ENCODE assay signal across 33 cellular contexts in genomic region chr10:58179238-58179637, GRCh38.
A peak's percentile ranks its signal among the peaks of the same experiment; 100 is the strongest.
DNase-seq lines count a peak whose midpoint lies in the region; ATAC-seq and TF ChIP-seq lines count a peak whose summit lies in the region.
"Had no signal": no experiment of that assay in that cellular context is flagged by ENCODE, and none has a peak within 500 bp of the region (broad histone marks: within the 10 kb centered on the region; RNA-seq: fewer than 3 reads in every experiment).

No MANE protein-coding gene starts in this region.

- ATAC-seq in HG02571 (IDR thresholded peaks at IDR 0.05; ENCODE audit: unreplicated experiment) = no peak
- no peak for ATAC-seq in GM18873 (IDR thresholded peaks at IDR 0.05; ENCODE audit: low FRiP score, unreplicated experiment)
- ATAC-seq: Panc1 had no signal

- H3K4me3 ChIP-seq in choroid plexus epithelial cell (ENCODE audit: low read depth, low read length) = no peak overlapping the region
- H3K4me3 ChIP-seq: esophagus squamous epithelium, smooth muscle cell, testis had no signal

- DNase-seq in H4 (ENCODE audit: low spot score) = peak; percentile 58
- DNase-seq in RKO (ENCODE audit: low spot score) = peak; percentile 22
- DNase-seq in choroid plexus epithelial cell (ENCODE audit: low read depth) = peak; percentile 33
- DNase-seq in iris pigment epithelial cell (ENCODE audit: low read depth) = peak; percentile 57
- no peak for DNase-seq in activated CD4-positive, alpha-beta T cell treated with anti-CD3 and anti-CD28 coated beads, Interleukin-2, amount 10 ng/mL, durations not matched to agents 7 days and 5 days
- no peak for DNase-seq in COR-L47 (lab: John Stamatoyannopoulos, UW)
- DNase-seq: activated CD4-positive, alpha-beta T cell treated with anti-CD3 and anti-CD28 coated beads, Interleukin-2, amount 50 U/mL, for 1 hour; activated effector memory CD4-positive, alpha-beta T cell treated with anti-CD3 and anti-CD28 coated beads, Interleukin-2, amount 50 U/mL, for 16 hours; activated T-cell treated with anti-CD3 and anti-CD28 coated beads, Interleukin-2, amount 50 U/mL, for 24 hours; aorta; C1 segment of cervical spinal cord; central memory CD4-positive, alpha-beta T cell; endodermal cell; esophagus squamous epithelium; H9; hippocampal formation; NCI-H1436; NCI-H2081 treated with DMSO at 0.1 percent for 48 hours; NCI-H345; nephron progenitor cell; retina; SHP77 treated with DMSO at 0.1 percent for 48 hours; stimulated activated CD4-positive, alpha-beta T cell treated with anti-CD3 and anti-CD28 coated beads, Interleukin-1b, Interleukin-23, amount 100 ng/mL, for 48 hours; stimulated activated naive CD4-positive, alpha-beta T cell treated with Interleukin-2 at 50 U/mL for 16 hours; T-helper 9 cell; testis; WERI-Rb-1 had no signal

- no peaks in the 10 kb centered on the region for H3K4me1 Mint-ChIP-seq in activated CD4-positive, alpha-beta T cell treated with anti-CD3 and anti-CD28 coated beads, Interleukin-2, amount 10 ng/mL, durations not matched to agents 7 days and 5 days
- H3K4me1 Mint-ChIP-seq: H9, nephron progenitor cell had no signal

- H3K27ac Mint-ChIP-seq in activated CD4-positive, alpha-beta T cell treated with anti-CD3 and anti-CD28 coated beads, Interleukin-2, amount 10 ng/mL, durations not matched to agents 7 days and 5 days = no peak overlapping the region
- H3K27ac Mint-ChIP-seq: activated naive CD8-positive, alpha-beta T cell; activated T-cell treated with anti-CD3 and anti-CD28 coated beads, Interleukin-2, amount 50 U/mL, for 24 hours; dendritic cell treated with granulocyte-macrophage colony-stimulating factor and Interleukin-4, amounts not matched to agents 40 ng/mL and 50 ng/mL, for 4 days; endodermal cell; H9; nephron progenitor cell had no signal

- POLR2A ChIA-PET in activated CD4-positive, alpha-beta T cell treated with anti-CD3 and anti-CD28 coated beads, Interleukin-2, amount 10 ng/mL, durations not matched to agents 7 days and 5 days (lab: Charles Lee) = no interaction called here

- CTCF ChIA-PET in activated CD4-positive, alpha-beta T cell treated with anti-CD3 and anti-CD28 coated beads, Interleukin-2, amount 10 ng/mL, durations not matched to agents 7 days and 5 days (lab: Charles Lee) = no interaction called here

- H3K4me3 Mint-ChIP-seq in activated CD4-positive, alpha-beta T cell treated with anti-CD3 and anti-CD28 coated beads, Interleukin-2, amount 10 ng/mL, durations not matched to agents 7 days and 5 days = no peak overlapping the region
- H3K4me3 Mint-ChIP-seq: activated naive CD8-positive, alpha-beta T cell; activated T-cell treated with anti-CD3 and anti-CD28 coated beads, Interleukin-2, amount 50 U/mL, for 24 hours; dendritic cell treated with granulocyte-macrophage colony-stimulating factor and Interleukin-4, amounts not matched to agents 40 ng/mL and 50 ng/mL, for 4 days; endodermal cell; H9; nephron progenitor cell had no signal

- peaks cover 5% of the 10 kb centered on the region for H3K27me3 Mint-ChIP-seq in activated CD4-positive, alpha-beta T cell treated with anti-CD3 and anti-CD28 coated beads, Interleukin-2, amount 10 ng/mL, durations not matched to agents 7 days and 5 days
- H3K27me3 Mint-ChIP-seq: dendritic cell treated with granulocyte-macrophage colony-stimulating factor and Interleukin-4, amounts not matched to agents 40 ng/mL and 50 ng/mL, for 4 days had no signal

- no peak for TF ChIP-seq CTCF in choroid plexus epithelial cell (conservative IDR thresholded peaks at IDR 0.05; ENCODE audit: low read depth, low read length)

- no peaks in the 10 kb centered on the region for H3K36me3 Mint-ChIP-seq in activated CD4-positive, alpha-beta T cell treated with anti-CD3 and anti-CD28 coated beads, Interleukin-2, amount 10 ng/mL, durations not matched to agents 7 days and 5 days (ENCODE audit: low read depth)
- H3K36me3 Mint-ChIP-seq: activated naive CD8-positive, alpha-beta T cell had no signal

- no peaks in the 10 kb centered on the region for H3K9me3 Mint-ChIP-seq in activated CD4-positive, alpha-beta T cell treated with anti-CD3 and anti-CD28 coated beads, Interleukin-2, amount 10 ng/mL, durations not matched to agents 7 days and 5 days
- H3K9me3 Mint-ChIP-seq: activated T-cell treated with anti-CD3 and anti-CD28 coated beads, Interleukin-2, amount 50 U/mL, for 24 hours; dendritic cell treated with granulocyte-macrophage colony-stimulating factor and Interleukin-4, amounts not matched to agents 40 ng/mL and 50 ng/mL, for 4 days; endodermal cell; H9; nephron progenitor cell had no signal

Comparison
In these comparisons a context has a peak if more than half of its experiments do, and no peak if none do; other contexts are left out.
1. DNase-seq: peak in H4 (single experiment), RKO (single experiment), choroid plexus epithelial cell (single experiment) and iris pigment epithelial cell (single experiment); none in activated CD4-positive, alpha-beta T cell treated with anti-CD3 and anti-CD28 coated beads, Interleukin-2, amount 10 ng/mL, durations not matched to agents 7 days and 5 days (single experiment) and COR-L47 (single experiment).